In the genomic region with DNA sequence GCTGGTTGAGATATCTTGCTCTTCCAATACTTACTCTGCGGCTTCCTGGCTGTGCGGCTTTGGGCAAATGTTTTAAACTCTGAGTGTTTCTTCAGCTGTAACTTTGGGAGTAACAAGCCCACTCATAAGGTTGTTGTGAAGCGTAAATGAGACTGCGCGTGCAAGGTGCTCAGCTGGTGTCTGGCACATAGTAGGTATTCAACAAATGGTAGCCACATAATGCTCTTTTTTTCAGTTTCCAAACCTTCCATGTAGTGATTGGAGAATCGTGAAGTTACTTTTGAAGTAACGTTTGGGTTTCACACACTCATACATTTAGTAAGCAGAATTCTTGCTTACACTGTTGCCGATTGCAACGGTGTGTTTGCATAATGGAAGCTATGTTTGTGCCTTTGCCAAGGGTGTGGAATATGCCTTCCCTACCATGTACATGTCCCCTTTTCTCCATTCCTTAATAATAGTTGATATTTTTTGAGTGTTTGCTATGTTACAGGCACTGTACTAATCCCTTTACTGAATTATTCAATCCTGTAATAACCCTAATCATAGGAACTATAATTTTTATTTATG, we compare ENCODE assay signal across 8 cellular contexts. TPM values are rescaled to one million over a fixed set of nuclear protein-coding genes. Genes with fewer than 3 reads are reported as not detected.
A peak's percentile ranks its signal among the peaks of the same experiment; 100 is the strongest.
DNase-seq lines count a peak whose midpoint lies in the region; ATAC-seq and TF ChIP-seq lines count a peak whose summit lies in the region.

No MANE protein-coding gene starts in this region.

- intact Hi-C loops in CD14-positive monocyte (cut with micrococcal nuclease), result loop anchor here (2.0 to 10.0 kb wide), 7 partner anchors 47 to 387 kb away; partner anchors contain the start of genes MAP2K3 (in 1 of the 2), NATD1 (in 1 of the 2) and TMEM11 (in 1 of the 2)

- ATAC-seq in HG03354 (IDR thresholded peaks at IDR 0.05; ENCODE audit: poor library complexity, severe bottlenecking, unreplicated experiment) (no peak), GM18517 (IDR thresholded peaks at IDR 0.05; ENCODE audit: unreplicated experiment) (no peak)

- H3K36me3 Mint-ChIP-seq in CD14-positive monocyte (no peaks in the 10 kb centered on the region), nephron (ENCODE audit: low read depth) (peaks cover 8% of the 10 kb centered on the region)

- 35 to 39% methylated on average over 8 to 9 of the region's 9 CpGs for WGBS in ectodermal cell, 2 experiments

- H2AFZ ChIP-seq in MM.1S (ENCODE audit: low read length), result peak overlapping the region; percentile 80

- no peaks in the 10 kb centered on the region for H3K36me3 ChIP-seq in MM.1S (replicated peaks; ENCODE audit: insufficient read depth, low read length)
- H3K36me3 ChIP-seq in ectodermal cell (ENCODE audit: control insufficient read depth, insufficient read depth, low read length), result no peaks in the 10 kb centered on the region

- TF ChIP-seq CTCF in CD14-positive monocyte (IDR thresholded peaks at IDR 0.05) (no peak), MM.1S (IDR thresholded peaks at IDR 0.05; ENCODE audit: low read length) (no peak), nephron (IDR thresholded peaks at IDR 0.05; ENCODE audit: unreplicated experiment in 3 of 3) (no peak)

- peak overlapping the region; percentile 78; the same call in 1 of the 2 replicates for H3K27ac ChIP-seq in MM.1S (ENCODE audit: low read length)
- H3K27ac ChIP-seq in ectodermal cell (ENCODE audit: insufficient read depth, low read depth, low read length, poor library complexity, severe bottlenecking), result no peak overlapping the region

- H4K20me1 ChIP-seq in MM.1S (ENCODE audit: insufficient read depth, low read length), result no peaks in the 10 kb centered on the region

- H3K9me3 Mint-ChIP-seq in CD14-positive monocyte (no peaks in the 10 kb centered on the region), nephron (peaks cover 4% of the 10 kb centered on the region)

- H3K4me2 ChIP-seq in MM.1S (ENCODE audit: low read depth, low read length), result peak overlapping the region; percentile 98

- no peaks in the 10 kb centered on the region for H3K9me2 ChIP-seq in MM.1S (replicated peaks; ENCODE audit: insufficient read depth, low read length)

- H3K9me3 ChIP-seq in MM.1S (replicated peaks; ENCODE audit: insufficient read depth, low read length), result no peaks in the 10 kb centered on the region
- no peaks in the 10 kb centered on the region for H3K9me3 ChIP-seq in ectodermal cell (ENCODE audit: control insufficient read depth, low read length)

- H3F3A ChIP-seq in MM.1S (ENCODE audit: insufficient read depth, low read length), result peaks cover 13% of the 10 kb centered on the region; the same call in 1 of the 2 replicates

- DNase-seq in CD14-positive monocyte (ENCODE audit: low spot score), result no peak
- no peak for DNase-seq in MM.1S
- no peak for DNase-seq in NCI-H2029 (lab: John Stamatoyannopoulos, UW)
- DNase-seq in H4 (ENCODE audit: low spot score), result no peak

- peak overlapping the region; percentile 97 to 100 (median 99) for H3K27ac Mint-ChIP-seq in CD14-positive monocyte
- H3K27ac Mint-ChIP-seq in nephron, result peak overlapping the region; percentile 55 to 91 (median 83)

- H3K4me3 Mint-ChIP-seq in CD14-positive monocyte, result peak overlapping the region; percentile 96 to 97
- peak overlapping the region; percentile 91 to 97 (median 94) for H3K4me3 Mint-ChIP-seq in nephron

- H3K27me3 ChIP-seq in MM.1S (replicated peaks; ENCODE audit: insufficient read depth, low read length) (no peaks in the 10 kb centered on the region), ectodermal cell (ENCODE audit: control insufficient read depth, insufficient read depth, low read length, poor library complexity, severe bottlenecking) (no peaks in the 10 kb centered on the region)

- H3K4me1 Mint-ChIP-seq in CD14-positive monocyte (peaks cover 79% of the 10 kb centered on the region), nephron (peaks cover 18% of the 10 kb centered on the region)

- peak overlapping the region; percentile 93 for H3K4me3 ChIP-seq in MM.1S (ENCODE audit: low read length)
- H3K4me3 ChIP-seq in ectodermal cell (ENCODE audit: insufficient read depth, low read depth, low read length), result peak overlapping the region; percentile 90

- H3K9ac ChIP-seq in MM.1S (ENCODE audit: low read length), result peak overlapping the region; percentile 86

- H3K27me3 Mint-ChIP-seq in CD14-positive monocyte (ENCODE audit: low read depth in 3 of 3), result peaks cover 0 to 1% (median 0%) of the 10 kb centered on the region in 3 donors
- peaks cover 12% of the 10 kb centered on the region for H3K27me3 Mint-ChIP-seq in nephron (ENCODE audit: low read depth)

- H3K4me1 ChIP-seq in MM.1S (ENCODE audit: low read length), result no peaks in the 10 kb centered on the region
- H3K4me1 ChIP-seq in ectodermal cell (ENCODE audit: control insufficient read depth, insufficient read depth, low read length), result peaks cover 4% of the 10 kb centered on the region

- H3K79me2 ChIP-seq in MM.1S (ENCODE audit: low read length), result peaks cover 50% of the 10 kb centered on the region

RNA-seq across cellular contexts. Expression of gene DHRS7B, which starts 0.8 kb away (rescaled TPM):
- 10 to 100 TPM; 33.9 to 37.8 TPM for polyA plus RNA-seq in CD14-positive monocyte
- 20.9 TPM for polyA plus RNA-seq in ectodermal cell (2013, experiment 1 of 4)
- polyA plus RNA-seq in ectodermal cell (2013, experiment 2 of 4), result 30.1 TPM
- 20.1 TPM for polyA plus RNA-seq in ectodermal cell (2013, experiment 3 of 4)
- polyA plus RNA-seq in ectodermal cell (2013, experiment 4 of 4), result 21.3 TPM
- 16.2 and 37.0 TPM in 2 replicates for total RNA-seq in H4 (2014; rRNA removed; shearing (Covaris generic))
